In the genomic region with DNA sequence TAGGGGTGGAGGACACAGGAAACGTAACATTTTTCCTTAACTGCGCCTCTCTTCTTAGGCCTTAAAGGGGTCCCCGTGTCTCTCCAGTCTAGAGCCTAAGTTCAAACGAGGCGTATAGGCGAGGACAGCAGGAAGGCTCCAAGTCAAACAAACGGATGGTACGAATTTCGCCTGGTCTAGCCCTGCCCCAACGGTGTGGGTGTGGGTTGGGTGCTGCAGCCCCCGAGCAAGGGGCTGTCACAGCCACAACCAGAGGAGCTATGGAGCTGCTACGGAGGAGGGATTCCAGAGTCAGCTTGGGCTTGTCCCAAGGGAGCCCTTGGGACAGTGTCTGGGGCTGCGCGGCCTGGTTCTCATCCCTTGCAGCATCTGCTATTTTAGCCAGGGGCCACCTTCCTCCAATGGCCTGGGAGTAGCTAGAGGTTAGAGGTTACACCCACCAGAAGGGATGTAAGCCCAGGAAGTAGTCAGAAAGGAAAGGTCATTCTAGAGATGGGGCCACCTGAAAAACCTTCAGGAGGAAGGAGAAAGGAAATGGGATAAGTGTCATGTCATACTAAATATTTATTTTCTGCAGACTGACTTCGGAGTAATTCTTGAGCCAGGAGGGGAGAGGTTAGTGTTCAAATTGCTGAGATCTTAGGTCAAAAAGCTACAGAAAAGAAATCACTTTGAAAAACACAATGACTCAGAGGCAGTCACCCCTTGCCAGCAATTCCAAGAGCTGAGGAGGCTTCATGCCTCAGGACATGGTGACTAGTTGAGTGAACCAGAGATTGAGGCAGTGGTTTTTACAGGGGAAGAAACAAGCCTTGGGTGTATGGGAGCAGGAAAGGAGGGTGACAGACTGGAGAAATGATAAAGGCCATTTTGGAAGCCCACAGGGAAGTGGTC, we compare ENCODE assay signal across 1 cellular context.
TF ChIP-seq lines count a peak whose summit lies in the region.

No MANE protein-coding gene starts in this region.

TF ChIP-seq in HepG2, 621 proteins besides CTCF, POLR2A, EP300 and RAD21 (continued from another document and continues in another):
- TF ChIP-seq ZNF646 (CRISPR knock-in tag; IDR thresholded peaks at IDR 0.05) (no peak), ZNF670 (CRISPR knock-in tag; IDR thresholded peaks at IDR 0.05; ENCODE audit: borderline replicate concordance) (no peak), TBP (CRISPR knock-in tag; IDR thresholded peaks at IDR 0.05) (0 out of 2 replicates have a peak, but pooled peaks have one; percentile 49), ZFP41 (CRISPR knock-in tag; IDR thresholded peaks at IDR 0.05; ENCODE audit: borderline replicate concordance) (no peak), ZC3H4 (CRISPR knock-in tag; IDR thresholded peaks at IDR 0.05; ENCODE audit: borderline replicate concordance) (no peak), TBX2 (CRISPR knock-in tag; IDR thresholded peaks at IDR 0.05; ENCODE audit: borderline replicate concordance) (no peak), ATRX (CRISPR knock-in tag; IDR thresholded peaks at IDR 0.05; ENCODE audit: borderline replicate concordance) (no peak), SMAD1 (CRISPR knock-in tag; IDR thresholded peaks at IDR 0.05; ENCODE audit: borderline replicate concordance, low read depth) (no peak), PHF20 (CRISPR knock-in tag; IDR thresholded peaks at IDR 0.05) (peak; percentile 18; the same call in 1 of the 2 replicates), DNMT3B (CRISPR knock-in tag; conservative IDR thresholded peaks at IDR 0.05) (0 out of 2 replicates have a peak, but pooled peaks have one; percentile 43), ZC3H13 (CRISPR knock-in tag; IDR thresholded peaks at IDR 0.05) (peak; percentile 62), ZNF232 (CRISPR knock-in tag; IDR thresholded peaks at IDR 0.05; ENCODE audit: borderline replicate concordance) (peak; percentile 62; the same call in 1 of the 2 replicates), CBX2 (IDR thresholded peaks at IDR 0.05; ENCODE audit: low read depth, low read length) (no peak), CBX2 (CRISPR knock-in tag; IDR thresholded peaks at IDR 0.05; ENCODE audit: low read depth) (no peak), ZNF7 (CRISPR knock-in tag; IDR thresholded peaks at IDR 0.05) (no peak), SNAPC2 (CRISPR knock-in tag; IDR thresholded peaks at IDR 0.05) (0 out of 2 replicates have a peak, but pooled peaks have one; percentile 21), GLMP (CRISPR knock-in tag; IDR thresholded peaks at IDR 0.05; ENCODE audit: borderline replicate concordance) (no peak), FOXJ3 (CRISPR knock-in tag; IDR thresholded peaks at IDR 0.05; ENCODE audit: borderline replicate concordance) (no peak), ZNF121 (CRISPR knock-in tag; IDR thresholded peaks at IDR 0.05) (no peak), ELF1 (CRISPR knock-in tag; IDR thresholded peaks at IDR 0.05) (0 out of 2 replicates have a peak, but pooled peaks have one; percentile 1), WIZ (CRISPR knock-in tag; IDR thresholded peaks at IDR 0.05) (0 out of 2 replicates have a peak, but pooled peaks have one; percentile 47), FOXA3 (CRISPR knock-in tag; IDR thresholded peaks at IDR 0.05) (peak; percentile 1; the same call in 1 of the 2 replicates), HOXA9 (CRISPR knock-in tag; IDR thresholded peaks at IDR 0.05; ENCODE audit: borderline replicate concordance) (no peak), HCFC1 (IDR thresholded peaks at IDR 0.05; ENCODE audit: low read depth, low read length) (no peak), NR2F6 (IDR thresholded peaks at IDR 0.05) (no peak), NR2F6 (CRISPR knock-in tag; IDR thresholded peaks at IDR 0.05) (no peak), ZNF282 (IDR thresholded peaks at IDR 0.05; ENCODE audit: partially characterized antibody) (no peak), ZNF775 (CRISPR knock-in tag; IDR thresholded peaks at IDR 0.05; ENCODE audit: borderline replicate concordance) (no peak), NFATC3 (CRISPR knock-in tag; IDR thresholded peaks at IDR 0.05) (0 out of 2 replicates have a peak, but pooled peaks have one; percentile 42), KAT2B (IDR thresholded peaks at IDR 0.05; ENCODE audit: borderline replicate concordance, low read depth, low read length) (no peak), SSRP1 (CRISPR knock-in tag; IDR thresholded peaks at IDR 0.05) (peak; percentile 15), NFAT5 (CRISPR knock-in tag; IDR thresholded peaks at IDR 0.05) (0 out of 2 replicates have a peak, but pooled peaks have one; percentile 13), ZNF737 (CRISPR knock-in tag; IDR thresholded peaks at IDR 0.05; ENCODE audit: borderline replicate concordance) (0 out of 2 replicates have a peak, but pooled peaks have one; percentile 68), ZNF567 (CRISPR knock-in tag; IDR thresholded peaks at IDR 0.05; ENCODE audit: borderline replicate concordance) (no peak), NAIF1 (CRISPR knock-in tag; IDR thresholded peaks at IDR 0.05; ENCODE audit: borderline replicate concordance) (no peak), ZNF660 (CRISPR knock-in tag; IDR thresholded peaks at IDR 0.05; ENCODE audit: borderline replicate concordance, low read depth) (no peak), MYNN (CRISPR knock-in tag; IDR thresholded peaks at IDR 0.05; ENCODE audit: low read depth) (no peak), CENPT (CRISPR knock-in tag; IDR thresholded peaks at IDR 0.05; ENCODE audit: low read depth) (no peak; the same call in 1 of the 2 replicates), ZNF589 (CRISPR knock-in tag; conservative IDR thresholded peaks at IDR 0.05) (0 out of 2 replicates have a peak, but pooled peaks have one; percentile 46), ZNF512 (CRISPR knock-in tag; IDR thresholded peaks at IDR 0.05) (0 out of 2 replicates have a peak, but pooled peaks have one; percentile 39), ZBTB38 (CRISPR knock-in tag; IDR thresholded peaks at IDR 0.05) (no peak)
- TF ChIP-seq, protein P1, sequence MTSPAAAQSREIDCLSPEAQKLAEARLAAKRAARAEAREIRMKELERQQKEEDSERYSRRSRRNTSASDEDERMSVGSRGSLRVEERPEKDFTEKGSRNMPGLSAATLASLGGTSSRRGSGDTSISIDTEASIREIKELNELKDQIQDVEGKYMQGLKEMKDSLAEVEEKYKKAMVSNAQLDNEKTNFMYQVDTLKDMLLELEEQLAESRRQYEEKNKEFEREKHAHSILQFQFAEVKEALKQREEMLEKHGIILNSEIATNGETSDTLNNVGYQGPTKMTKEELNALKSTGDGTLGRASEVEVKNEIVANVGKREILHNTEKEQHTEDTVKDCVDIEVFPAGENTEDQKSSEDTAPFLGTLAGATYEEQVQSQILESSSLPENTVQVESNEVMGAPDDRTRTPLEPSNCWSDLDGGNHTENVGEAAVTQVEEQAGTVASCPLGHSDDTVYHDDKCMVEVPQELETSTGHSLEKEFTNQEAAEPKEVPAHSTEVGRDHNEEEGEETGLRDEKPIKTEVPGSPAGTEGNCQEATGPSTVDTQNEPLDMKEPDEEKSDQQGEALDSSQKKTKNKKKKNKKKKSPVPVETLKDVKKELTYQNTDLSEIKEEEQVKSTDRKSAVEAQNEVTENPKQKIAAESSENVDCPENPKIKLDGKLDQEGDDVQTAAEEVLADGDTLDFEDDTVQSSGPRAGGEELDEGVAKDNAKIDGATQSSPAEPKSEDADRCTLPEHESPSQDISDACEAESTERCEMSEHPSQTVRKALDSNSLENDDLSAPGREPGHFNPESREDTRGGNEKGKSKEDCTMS (CRISPR knock-in tag; conservative IDR thresholded peaks at IDR 0.05) = no peak
- TF ChIP-seq, protein P2, sequence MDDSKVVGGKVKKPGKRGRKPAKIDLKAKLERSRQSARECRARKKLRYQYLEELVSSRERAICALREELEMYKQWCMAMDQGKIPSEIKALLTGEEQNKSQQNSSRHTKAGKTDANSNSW (CRISPR knock-in tag; IDR thresholded peaks at IDR 0.05; ENCODE audit: borderline replicate concordance) = 0 out of 2 replicates have a peak, but pooled peaks have one; percentile 81
